Comparison of ENCODE assay signal across 25 cellular contexts in genomic region chr9:120138955-120139354, GRCh38.
DNase-seq lines count a peak whose midpoint lies in the region; ATAC-seq, FAIRE-seq and TF ChIP-seq lines count a peak whose summit lies in the region.
"Had no signal": no experiment of that assay in that cellular context is flagged by ENCODE, and none has a peak within 500 bp of the region (broad histone marks: within the 10 kb centered on the region; RNA-seq: fewer than 3 reads in every experiment).

No MANE protein-coding gene starts in this region.

- no peak overlapping the region for H2AFZ ChIP-seq in HepG2 (ENCODE audit: low read length)

- intact Hi-C loops in HepG2 (cut with micrococcal nuclease; ENCODE audit: unreplicated experiment): no loop called here
- intact Hi-C loops in right lobe of liver (cut with DNase I): no loop called here

- DNase-seq in HepG2 (ENCODE audit: low spot score): no peak
- no peak for DNase-seq in right lobe of liver
- DNase-seq in NAMALWA (ENCODE audit: low spot score): peak; percentile 9
- peak; percentile 3 for DNase-seq in coronary artery (ENCODE audit: low spot score)
- DNase-seq in erythroblast (lab: John Stamatoyannopoulos, UW): no peak
- no peak for DNase-seq in NCI-H1694 (lab: John Stamatoyannopoulos, UW)
- DNase-seq: ACHN; BE2C; C1 segment of cervical spinal cord; CD4-positive, alpha-beta memory T cell; CD4-positive, CD25-positive, alpha-beta regulatory T cell; CD8-positive, alpha-beta memory T cell; COR-L47; DMS 273 treated with DMSO at 0.1 percent for 48 hours; DMS153; DMS53; DMS79; DND-41; EL; GDM1 had no signal

- TF ChIP-seq CTCF in HepG2 (CRISPR knock-in tag; IDR thresholded peaks at IDR 0.05) (no peak), right lobe of liver (IDR thresholded peaks at IDR 0.05) (no peak), coronary artery (IDR thresholded peaks at IDR 0.05) (no peak)

- H3K4me2 ChIP-seq in HepG2 (ENCODE audit: low read depth, low read length): no peak overlapping the region
- H3K4me2 ChIP-seq: BLaER1 had no signal

- TF ChIP-seq RAD21 in HepG2 (CRISPR knock-in tag; IDR thresholded peaks at IDR 0.05): no peak

- no TSS peak for BruUV-seq in HepG2 (replicated peaks; lab: Mats Ljungman, UMichigan)

- H3K4me3 ChIP-seq in HepG2 (replicated peaks in 1 of 3; ENCODE audit: insufficient read depth in 1 of 3, low read depth in 2 of 3, low read length in 3 of 3): no peak overlapping the region
- no peak overlapping the region for H3K4me3 ChIP-seq in right lobe of liver
- H3K4me3 ChIP-seq in coronary artery: no peak overlapping the region
- H3K4me3 ChIP-seq: BLaER1, GM12878 had no signal

- no peak overlapping the region for H3K9ac ChIP-seq in HepG2 (ENCODE audit: insufficient read depth, low read depth, low read length)
- H3K9ac ChIP-seq: BLaER1 had no signal

- ATAC-seq in HepG2 (no peak), right lobe of liver (no peak)
- ATAC-seq: GM12878 had no signal

- H3K27ac ChIP-seq in HepG2 (ENCODE audit: extremely low read length, insufficient read depth, low read length): no peak overlapping the region
- no peak overlapping the region for H3K27ac ChIP-seq in right lobe of liver
- no peak overlapping the region for H3K27ac ChIP-seq in coronary artery
- H3K27ac ChIP-seq: 22Rv1, BLaER1 had no signal

- TF ChIP-seq EP300 in HepG2 (IDR thresholded peaks at IDR 0.05; ENCODE audit: low read depth in 2 of 2, low read length in 2 of 2) (no peak), HepG2 (CRISPR knock-in tag; IDR thresholded peaks at IDR 0.05; ENCODE audit: borderline replicate concordance) (no peak)

- TF ChIP-seq POLR2A in HepG2 (IDR thresholded peaks at IDR 0.05; ENCODE audit: insufficient read depth in 1 of 2, low read depth in 2 of 2, low read length in 2 of 2): no peak
- no peak for TF ChIP-seq POLR2A in right lobe of liver (IDR thresholded peaks at IDR 0.05)
- TF ChIP-seq POLR2A in erythroblast (IDR thresholded peaks at IDR 0.05; ENCODE audit: low read length): no peak

- H3K4me1 ChIP-seq in HepG2 (ENCODE audit: insufficient read depth, low read length) (no peaks in the 10 kb centered on the region), right lobe of liver (no peaks in the 10 kb centered on the region)
- H3K4me1 ChIP-seq: BE2C, BLaER1 had no signal

- POLR2A ChIA-PET in HepG2 (lab: Yijun Ruan, JAX): no interaction called here

- H4K20me1 ChIP-seq in HepG2 (ENCODE audit: insufficient read depth, low read length): no peaks in the 10 kb centered on the region
- H4K20me1 ChIP-seq: BLaER1 had no signal

- in situ Hi-C loops in HepG2 (cut with HindIII; ENCODE audit: extremely low pct_ligation_motif_present, low pct_unique_long_range_greater_than_20kb): no loop called here

- CTCF ChIA-PET in HepG2 (lab: Yijun Ruan, JAX; ENCODE audit: low intra/inter-chr PET ratio, low total read pairs): no interaction called here

- H3K79me2 ChIP-seq in HepG2 (ENCODE audit: insufficient read depth, low read length): no peaks in the 10 kb centered on the region

- no peaks in the 10 kb centered on the region for H3K27me3 ChIP-seq in HepG2 (ENCODE audit: control insufficient read depth in 1 of 2, insufficient read depth in 2 of 2, low read length in 2 of 2)
- no peaks in the 10 kb centered on the region for H3K27me3 ChIP-seq in right lobe of liver
- H3K27me3 ChIP-seq: BE2C, BLaER1 had no signal

- FAIRE-seq in HepG2 (lab: Jason Lieb, UNC): no peak
- FAIRE-seq: GM12878, GM12892, GM19239 had no signal

- H3K36me3 ChIP-seq in HepG2 (replicated peaks in 1 of 2; ENCODE audit: control insufficient read depth in 1 of 2, insufficient read depth in 2 of 2, low read length in 2 of 2) (no peaks in the 10 kb centered on the region), right lobe of liver (no peaks in the 10 kb centered on the region)
- H3K36me3 ChIP-seq: BE2C, BLaER1 had no signal

- H3K9me3 ChIP-seq in HepG2 (ENCODE audit: low read length) (no peaks in the 10 kb centered on the region; the same call in 1 of the 2 replicates), right lobe of liver (no peaks in the 10 kb centered on the region)
- H3K9me3 ChIP-seq: BE2C had no signal

- 0% methylated on average over 1 of the region's 1 CpG for WGBS in HepG2 (ENCODE audit: low lambda C conversion rate)
- 45% methylated on average over 1 of the region's 1 CpG for WGBS in right lobe of liver (ENCODE audit: insufficient coverage, low coverage, low lambda C conversion rate, missing lambda C conversion rate)

TF ChIP-seq in HepG2, 621 proteins besides CTCF, POLR2A, EP300 and RAD21:
- TF ChIP-seq ZNF335 (CRISPR knock-in tag; IDR thresholded peaks at IDR 0.05) (no peak), ISX (CRISPR knock-in tag; conservative IDR thresholded peaks at IDR 0.05) (no peak), REST (IDR thresholded peaks at IDR 0.05; ENCODE audit: borderline replicate concordance in 1 of 2, low read depth in 1 of 2, low read length in 2 of 2) (no peak), ZNF207 (IDR thresholded peaks at IDR 0.05; ENCODE audit: borderline replicate concordance) (no peak), RAD51 (IDR thresholded peaks at IDR 0.05; ENCODE audit: borderline replicate concordance) (peak; percentile 42; the same call in 1 of the 2 replicates), ZNF614 (CRISPR knock-in tag; IDR thresholded peaks at IDR 0.05; ENCODE audit: borderline replicate concordance) (no peak), TIGD3 (CRISPR knock-in tag; IDR thresholded peaks at IDR 0.05; ENCODE audit: borderline replicate concordance) (no peak), ZSCAN20 (CRISPR knock-in tag; IDR thresholded peaks at IDR 0.05; ENCODE audit: borderline replicate concordance) (no peak)
TF ChIP-seq in HepG2: peak in this region for 1.

Comparison
In these comparisons a context has a peak if more than half of its experiments do, and no peak if none do; other contexts are left out.
1. DNase-seq: peak in NAMALWA (single experiment) and coronary artery (single experiment); none in HepG2 (single experiment), right lobe of liver (0 of 3), erythroblast (0 of 2) and NCI-H1694 (single experiment).